In genomic region chr3:53490131-53490474, GRCh38 we compare ENCODE assay signal across 22 cellular contexts. TPM values are rescaled to one million over a fixed set of nuclear protein-coding genes. Genes with fewer than 3 reads are reported as not detected.
"Had no signal": no experiment of that assay in that cellular context is flagged by ENCODE, and none has a peak within 500 bp of the region (broad histone marks: within the 10 kb centered on the region; RNA-seq: fewer than 3 reads in every experiment).

No MANE protein-coding gene starts in this region.

- H3K36me3 ChIP-seq: neutrophil, ovary, tibial artery had no signal

- H3K4me3 ChIP-seq: ovary, tibial artery had no signal

- H3K9me3 ChIP-seq: neutrophil, ovary, tibial artery had no signal

- DNase-seq: activated CD4-positive, alpha-beta T cell treated with anti-CD3 and anti-CD28 coated beads for 4 hours; activated CD4-positive, alpha-beta T cell treated with anti-CD3 and anti-CD28 coated beads, Interleukin-2, amount 50 U/mL, for 48 hours; activated CD4-positive, CD25-positive, alpha-beta regulatory T cell; activated naive CD4-positive, alpha-beta T cell treated with anti-CD3 and anti-CD28 coated beads for 36 hours; activated T-cell treated with anti-CD3 and anti-CD28 coated beads, Interleukin-2, amount 50 U/mL, for 48 hours; effector CD4-positive, alpha-beta T cell; erythroblast; foreskin keratinocyte; immature natural killer cell; kidney glomerular epithelial cell; left ventricle myocardium superior; mammary epithelial cell; natural killer cell; ovary; small intestine; stimulated activated CD4-positive, alpha-beta T cell treated with anti-CD3 and anti-CD28 coated beads, Interleukin-2, amount 100 ng/mL, for 24 hours; stimulated activated naive CD8-positive, alpha-beta T cell treated with anti-CD3 and anti-CD28 coated beads, Interleukin-15, amount 100 ng/mL, for 72 hours; SW 1271; tibial artery had no signal

- ATAC-seq: foreskin keratinocyte; left ventricle myocardium superior; natural killer cell; sciatic nerve; stimulated activated naive CD8-positive, alpha-beta T cell treated with anti-CD3 and anti-CD28 coated beads, Interleukin-15, amount 100 ng/mL, for 72 hours had no signal

- H3K27ac ChIP-seq: foreskin keratinocyte, neutrophil, ovary, tibial artery had no signal

- H3K4me1 ChIP-seq: foreskin keratinocyte had no signal

- H3K27me3 ChIP-seq: ovary had no signal

RNA-seq across cellular contexts. Expression of gene CACNA1D, which starts 4.3 kb away (rescaled TPM):
- total RNA-seq: activated naive CD4-positive, alpha-beta T cell treated with anti-CD3 and anti-CD28 coated beads for 36 hours; pulmonary artery endothelial cell had no signal
- polyA plus RNA-seq: foreskin keratinocyte, immature natural killer cell had no signal
